Comparison of ENCODE assay signal across 10 cellular contexts in the genomic region with DNA sequence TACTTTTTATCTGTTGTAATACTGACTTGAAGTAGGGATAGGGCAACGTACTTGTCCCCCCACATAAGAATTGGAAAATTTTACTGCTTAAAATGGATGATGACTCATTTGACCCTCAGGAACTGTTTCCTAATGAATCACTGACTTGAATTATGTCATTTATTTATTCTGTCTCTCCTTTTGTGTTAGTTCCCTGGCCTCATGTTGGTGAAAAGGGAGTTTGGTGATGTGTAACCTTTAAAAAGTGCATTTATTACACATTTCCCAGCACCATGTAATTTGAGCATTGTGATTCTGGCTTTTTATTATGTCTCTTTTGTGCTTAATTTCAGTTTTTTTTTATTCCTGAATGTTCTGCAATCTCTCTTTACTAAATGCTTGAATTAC. TPM values are rescaled to one million over a fixed set of nuclear protein-coding genes. Genes with fewer than 3 reads are reported as not detected.
A peak's percentile ranks its signal among the peaks of the same experiment; 100 is the strongest.
DNase-seq lines count a peak whose midpoint lies in the region; ATAC-seq and TF ChIP-seq lines count a peak whose summit lies in the region.
"Had no signal": no experiment of that assay in that cellular context is flagged by ENCODE, and none has a peak within 500 bp of the region (broad histone marks: within the 10 kb centered on the region; RNA-seq: fewer than 3 reads in every experiment).

No MANE protein-coding gene starts in this region.

- H3K36me3 ChIP-seq in heart right ventricle, result no peaks in the 10 kb centered on the region
- H3K36me3 ChIP-seq in uterus, result no peaks in the 10 kb centered on the region
- H3K36me3 ChIP-seq: HAP-1 had no signal

- WGBS in heart right ventricle, 2 donors, result 50 to 54% methylated on average over 1 of the region's 1 CpG

- H3K27me3 Mint-ChIP-seq in activated T-cell treated with anti-CD3 and anti-CD28 coated beads, Interleukin-2, amount 50 U/mL, for 72 hours (ENCODE audit: low read depth), result no peaks in the 10 kb centered on the region
- H3K27me3 Mint-ChIP-seq in T-helper 17 cell (peaks cover 3% of the 10 kb centered on the region), nephron progenitor cell (ENCODE audit: low read depth, poor library complexity) (peaks cover 14% of the 10 kb centered on the region)

- H3K27ac ChIP-seq in heart right ventricle (peak overlapping the region in 4 of 10 donors; percentile 30 to 72 (median 54)), uterus (peak overlapping the region; percentile 78 to 80)

- no peak for DNase-seq in activated T-cell treated with anti-CD3 and anti-CD28 coated beads, Interleukin-2, amount 50 U/mL, for 72 hours
- DNase-seq in activated T-cell treated with anti-CD3 and anti-CD28 coated beads for 4 hours (no peak), T-helper 17 cell (no peak), heart right ventricle (no peak), uterus (no peak), nephron progenitor cell (no peak), SK-N-DZ (ENCODE audit: low spot score) (no peak)

- peak; percentile 44 to 47 for ATAC-seq in activated T-cell treated with anti-CD3 and anti-CD28 coated beads, Interleukin-2, amount 50 U/mL, for 72 hours (replicated peaks in 1 of 2)
- ATAC-seq in T-helper 17 cell (no peak), heart right ventricle (peak in 6 of 8 donors; percentile 12 to 79 (median 72)), HG03460 (IDR thresholded peaks at IDR 0.05; ENCODE audit: unreplicated experiment) (no peak)

- H3K4me1 ChIP-seq in heart right ventricle (peaks cover 0 to 15% (median 0%) of the 10 kb centered on the region in 9 donors), uterus (peaks cover 0 to 11% of the 10 kb centered on the region in 2 donors)

- peak overlapping the region in 1 of 2 donors; percentile 9 for H3K4me3 Mint-ChIP-seq in activated T-cell treated with anti-CD3 and anti-CD28 coated beads, Interleukin-2, amount 50 U/mL, for 72 hours
- no peak overlapping the region for H3K4me3 Mint-ChIP-seq in T-helper 17 cell
- no peak overlapping the region for H3K4me3 Mint-ChIP-seq in nephron progenitor cell
- H3K4me3 Mint-ChIP-seq: T-helper 1 cell treated with Interleukin-12 subunit alpha and Interleukin-12 subunit beta and Interleukin-4 antibody, amounts not matched to agents 30 μg/mL and 1 μg/mL, for 36 hours had no signal

- H3K4me1 Mint-ChIP-seq in activated T-cell treated with anti-CD3 and anti-CD28 coated beads, Interleukin-2, amount 50 U/mL, for 72 hours (ENCODE audit: low read depth), result peaks cover 26% of the 10 kb centered on the region
- H3K4me1 Mint-ChIP-seq in T-helper 17 cell (peaks cover 11% of the 10 kb centered on the region), nephron progenitor cell (peaks cover 5% of the 10 kb centered on the region)

- H3K27me3 ChIP-seq in heart right ventricle (peaks cover 0 to under 1% (median 0%) of the 10 kb centered on the region in 7 donors), uterus (no peaks in the 10 kb centered on the region)

- TF ChIP-seq POLR2A in uterus (IDR thresholded peaks at IDR 0.05), result no peak

- intact Hi-C loops in heart right ventricle (cut with DNase I) (no loop called here), uterus (cut with DNase I; ENCODE audit: low total_unique reads) (no loop called here)

- H3K4me3 ChIP-seq in heart right ventricle (no peak overlapping the region), uterus (no peak overlapping the region)
- H3K4me3 ChIP-seq: HAP-1 had no signal

- peak overlapping the region; percentile 44 for H3K27ac Mint-ChIP-seq in activated T-cell treated with anti-CD3 and anti-CD28 coated beads, Interleukin-2, amount 50 U/mL, for 72 hours
- H3K27ac Mint-ChIP-seq in T-helper 17 cell (peak overlapping the region; percentile 67), nephron progenitor cell (no peak overlapping the region)

- no peaks in the 10 kb centered on the region for H3K36me3 Mint-ChIP-seq in activated T-cell treated with anti-CD3 and anti-CD28 coated beads, Interleukin-2, amount 50 U/mL, for 72 hours (ENCODE audit: insufficient read depth in 2 of 2)
- H3K36me3 Mint-ChIP-seq in T-helper 17 cell (ENCODE audit: low read depth), result no peaks in the 10 kb centered on the region
- H3K36me3 Mint-ChIP-seq in nephron progenitor cell (ENCODE audit: low read depth), result no peaks in the 10 kb centered on the region

- TF ChIP-seq CTCF in heart right ventricle (IDR thresholded peaks at IDR 0.05) (no peak), uterus (IDR thresholded peaks at IDR 0.05) (no peak), nephron progenitor cell (IDR thresholded peaks at IDR 0.05) (no peak)

- no peaks in the 10 kb centered on the region for H3K9me3 ChIP-seq in T-helper 17 cell (ENCODE audit: control insufficient read depth, low read length, poor library complexity, severe bottlenecking)
- no peaks in the 10 kb centered on the region for H3K9me3 ChIP-seq in heart right ventricle
- no peaks in the 10 kb centered on the region for H3K9me3 ChIP-seq in uterus
- H3K9me3 ChIP-seq: HAP-1 had no signal

- no peaks in the 10 kb centered on the region for H3K9me3 Mint-ChIP-seq in activated T-cell treated with anti-CD3 and anti-CD28 coated beads, Interleukin-2, amount 50 U/mL, for 72 hours
- H3K9me3 Mint-ChIP-seq in nephron progenitor cell, result peaks cover 4% of the 10 kb centered on the region
- H3K9me3 Mint-ChIP-seq: T-helper 1 cell treated with Interleukin-12 subunit alpha and Interleukin-12 subunit beta and Interleukin-4 antibody, amounts not matched to agents 30 μg/mL and 1 μg/mL, for 36 hours had no signal

RNA-seq across cellular contexts. Expression of a gene that starts 20.3 kb away (rescaled TPM):
- 10 to 100 TPM; 12.1 to 16.4 TPM for total RNA-seq in activated T-cell treated with anti-CD3 and anti-CD28 coated beads, Interleukin-2, amount 50 U/mL, for 72 hours
- total RNA-seq in T-helper 17 cell, result 10 to 100 TPM; 10.2 to 10.8 TPM
- 1 to 10 TPM in 8 of 10 donors, under 1 TPM in 2; 0.91 to 2.5 (median 1.7) TPM for total RNA-seq in heart right ventricle
- polyA plus RNA-seq in heart right ventricle, result 1 to 10 TPM in 1 of 2 donors, under 1 TPM in 1; 0.81 to 1.0 TPM
- 10 to 100 TPM in 2 of 4 donors, 1 to 10 TPM in 2; 1.0 to 21.8 (median 8.8) TPM for total RNA-seq in uterus
- polyA plus RNA-seq in SK-N-DZ (2014; cell fraction: cytosol; rRNA removed), result 4.6 and 5.8 TPM in 2 replicates
- polyA plus RNA-seq in SK-N-DZ (2014; cell fraction: nucleus; rRNA removed), result 1.9 and 2.3 TPM in 2 replicates

RNA-seq across cellular contexts. Expression of a gene that starts 48.8 kb away (rescaled TPM):
- total RNA-seq in activated T-cell treated with anti-CD3 and anti-CD28 coated beads, Interleukin-2, amount 50 U/mL, for 72 hours, result not detected
- total RNA-seq in T-helper 17 cell, result 1 to 10 TPM in 1 of 2 donors, under 1 TPM in 1; 0.40 to 1.6 TPM
- 1 to 10 TPM; 1.3 to 7.1 (median 3.0) TPM for total RNA-seq in heart right ventricle
- polyA plus RNA-seq in heart right ventricle, result 1 to 10 TPM; 1.2 to 2.3 TPM
- total RNA-seq in uterus, result 10 to 100 TPM in 2 of 4 donors, 1 to 10 TPM in 2; 2.4 to 13.7 (median 10.5) TPM
- polyA plus RNA-seq in SK-N-DZ (2014; cell fraction: cytosol; rRNA removed), result 0.08 TPM in 1 of 2 replicates, not detected in the other
- polyA plus RNA-seq in SK-N-DZ (2014; cell fraction: nucleus; rRNA removed), result 0.06 TPM in 1 of 2 replicates, not detected in the other

Comparison
In these comparisons a context has a peak if more than half of its experiments do, and no peak if none do; other contexts are left out.
1. ATAC-seq: peak in activated T-cell treated with anti-CD3 and anti-CD28 coated beads, Interleukin-2, amount 50 U/mL, for 72 hours (2 of 2) and heart right ventricle (6 of 8); none in T-helper 17 cell (single experiment) and HG03460 (single experiment).